Comparison of ENCODE assay signal across 8 cellular contexts in genomic region chr11:14519692-14520085, GRCh38. TPM values are rescaled to one million over a fixed set of nuclear protein-coding genes. Genes with fewer than 3 reads are reported as not detected.
DNase-seq lines count a peak whose midpoint lies in the region; ATAC-seq and TF ChIP-seq lines count a peak whose summit lies in the region.

No MANE protein-coding gene starts in this region.

- H3K27ac ChIP-seq in CD4-positive, CD25-positive, alpha-beta regulatory T cell (ENCODE audit: insufficient read depth, low read length, poor library complexity, severe bottlenecking) = peak overlapping the region; percentile 91
- H3K27ac ChIP-seq in left ventricle myocardium inferior (replicated peaks) = peak overlapping the region; percentile 92

- H3K4me3 Mint-ChIP-seq in CD4-positive, CD25-positive, alpha-beta regulatory T cell = peak overlapping the region; percentile 98 to 99 (median 98)
- peak overlapping the region; percentile 92 for H3K4me3 Mint-ChIP-seq in activated CD4-positive, alpha-beta memory T cell treated with anti-CD3 and anti-CD28 coated beads, Interleukin-2, amount 10 ng/mL, durations not matched to agents 7 days and 5 days

- peaks cover 31% of the 10 kb centered on the region for H3K36me3 ChIP-seq in CD4-positive, CD25-positive, alpha-beta regulatory T cell (ENCODE audit: control insufficient read depth, insufficient read depth, low read length)
- peaks cover 35% of the 10 kb centered on the region for H3K36me3 ChIP-seq in left ventricle myocardium inferior
- peaks cover 27% of the 10 kb centered on the region for H3K36me3 ChIP-seq in skeletal muscle satellite cell (ENCODE audit: insufficient read depth, low read length)

- peak overlapping the region; percentile 83 for H3K4me2 ChIP-seq in skeletal muscle satellite cell (ENCODE audit: low read length)

- peak overlapping the region; percentile 95 to 99 (median 97) for H3K27ac Mint-ChIP-seq in CD4-positive, CD25-positive, alpha-beta regulatory T cell
- H3K27ac Mint-ChIP-seq in activated CD4-positive, alpha-beta memory T cell treated with anti-CD3 and anti-CD28 coated beads, Interleukin-2, amount 10 ng/mL, durations not matched to agents 7 days and 5 days = peak overlapping the region; percentile 94

- H3K4me3 ChIP-seq in CD4-positive, CD25-positive, alpha-beta regulatory T cell (ENCODE audit: low read depth, low read length) = peak overlapping the region; percentile 93
- H3K4me3 ChIP-seq in left ventricle myocardium inferior = peak overlapping the region; percentile 88
- H3K4me3 ChIP-seq in skeletal muscle satellite cell (ENCODE audit: low read length) = peak overlapping the region; percentile 88

- peaks cover 18% of the 10 kb centered on the region for H3K4me1 ChIP-seq in CD4-positive, CD25-positive, alpha-beta regulatory T cell (ENCODE audit: control insufficient read depth, insufficient read depth, low read length, poor library complexity, severe bottlenecking)
- H3K4me1 ChIP-seq in left ventricle myocardium inferior (peaks cover 38% of the 10 kb centered on the region), skeletal muscle satellite cell (ENCODE audit: control insufficient read depth, insufficient read depth, low read length) (peaks cover 9% of the 10 kb centered on the region)

- H3K27me3 ChIP-seq in CD4-positive, CD25-positive, alpha-beta regulatory T cell (ENCODE audit: control insufficient read depth, insufficient read depth, low read length) = no peaks in the 10 kb centered on the region
- H3K27me3 ChIP-seq in left ventricle myocardium inferior (ENCODE audit: low read depth) (no peaks in the 10 kb centered on the region), skeletal muscle satellite cell (ENCODE audit: control insufficient read depth, insufficient read depth, low read length) (no peaks in the 10 kb centered on the region)

- H3K9me3 Mint-ChIP-seq in CD4-positive, CD25-positive, alpha-beta regulatory T cell = no peaks in the 10 kb centered on the region
- no peaks in the 10 kb centered on the region for H3K9me3 Mint-ChIP-seq in activated CD4-positive, alpha-beta memory T cell treated with anti-CD3 and anti-CD28 coated beads, Interleukin-2, amount 10 ng/mL, durations not matched to agents 7 days and 5 days

- POLR2A ChIA-PET in activated CD4-positive, alpha-beta memory T cell treated with anti-CD3 and anti-CD28 coated beads, Interleukin-2, amount 10 ng/mL, durations not matched to agents 7 days and 5 days (lab: Charles Lee) = interaction anchor here (0.7 to 2.6 kb wide), 32 partner anchors 12 to 387 kb away, joined by 3 to 78 read pairs (median 5); partner anchors contain the start of genes COPB1, CYP2R1 and PDE3B

- intact Hi-C loops in left ventricle myocardium inferior (cut with micrococcal nuclease) = no loop called here

- ATAC-seq in CD4-positive, CD25-positive, alpha-beta regulatory T cell (ENCODE audit: low read depth in 2 of 2) = peak; percentile 23 to 31
- ATAC-seq in GM19397 (IDR thresholded peaks at IDR 0.05; ENCODE audit: unreplicated experiment) = peak; percentile 30

- no peaks in the 10 kb centered on the region for H3K27me3 Mint-ChIP-seq in CD4-positive, CD25-positive, alpha-beta regulatory T cell
- H3K27me3 Mint-ChIP-seq in activated CD4-positive, alpha-beta memory T cell treated with anti-CD3 and anti-CD28 coated beads, Interleukin-2, amount 10 ng/mL, durations not matched to agents 7 days and 5 days = no peaks in the 10 kb centered on the region

- peak in 1 of 3 donors; percentile 53 for DNase-seq in CD4-positive, CD25-positive, alpha-beta regulatory T cell
- peak; percentile 19 for DNase-seq in HPDE6-E6E7 (ENCODE audit: extremely low spot score)
- DNase-seq in activated CD4-positive, alpha-beta memory T cell treated with anti-CD3 and anti-CD28 coated beads, Interleukin-2, amount 10 ng/mL, durations not matched to agents 7 days and 5 days = peak; percentile 46
- no peak for DNase-seq in left ventricle myocardium inferior
- DNase-seq in GM19240 (ENCODE audit: insufficient read length, low spot score) = no peak
- DNase-seq in kidney tubule cell (ENCODE audit: low spot score) = no peak

- TF ChIP-seq CTCF in left ventricle myocardium inferior (IDR thresholded peaks at IDR 0.05; ENCODE audit: borderline replicate concordance) = no peak

- peaks cover 26 to 40% (median 31%) of the 10 kb centered on the region in 4 donors for H3K4me1 Mint-ChIP-seq in CD4-positive, CD25-positive, alpha-beta regulatory T cell
- peaks cover 26% of the 10 kb centered on the region for H3K4me1 Mint-ChIP-seq in activated CD4-positive, alpha-beta memory T cell treated with anti-CD3 and anti-CD28 coated beads, Interleukin-2, amount 10 ng/mL, durations not matched to agents 7 days and 5 days

- H3K36me3 Mint-ChIP-seq in CD4-positive, CD25-positive, alpha-beta regulatory T cell = peaks cover 19% of the 10 kb centered on the region
- peaks cover 43% of the 10 kb centered on the region for H3K36me3 Mint-ChIP-seq in activated CD4-positive, alpha-beta memory T cell treated with anti-CD3 and anti-CD28 coated beads, Interleukin-2, amount 10 ng/mL, durations not matched to agents 7 days and 5 days (ENCODE audit: low read depth)

- CTCF ChIA-PET in activated CD4-positive, alpha-beta memory T cell treated with anti-CD3 and anti-CD28 coated beads, Interleukin-2, amount 10 ng/mL, durations not matched to agents 7 days and 5 days (lab: Charles Lee) = interaction anchor here (0.8 to 2.6 kb wide), 11 partner anchors 10 to 486 kb away, joined by 3 to 25 read pairs (median 6); partner anchors contain the start of genes COPB1, CYP2R1 and PDE3B

- peak overlapping the region; percentile 98 for H3K9ac ChIP-seq in skeletal muscle satellite cell (ENCODE audit: low read depth, low read length)

- no peaks in the 10 kb centered on the region for H3K9me3 ChIP-seq in CD4-positive, CD25-positive, alpha-beta regulatory T cell (ENCODE audit: control insufficient read depth in 2 of 2, low read length in 2 of 2)
- H3K9me3 ChIP-seq in left ventricle myocardium inferior (replicated peaks) (no peaks in the 10 kb centered on the region), skeletal muscle satellite cell (replicated peaks; ENCODE audit: low read length) (no peaks in the 10 kb centered on the region)

RNA-seq across cellular contexts. Expression of gene PSMA1, which starts 0.5 kb away (rescaled TPM):
- total RNA-seq in CD4-positive, CD25-positive, alpha-beta regulatory T cell = 190 TPM
- 100 to 1,000 TPM; 163 to 224 (median 195) TPM for polyA plus RNA-seq in CD4-positive, CD25-positive, alpha-beta regulatory T cell
- 100 to 1,000 TPM; 232 to 238 TPM for total RNA-seq in activated CD4-positive, alpha-beta memory T cell treated with anti-CD3 and anti-CD28 coated beads, Interleukin-2, amount 10 ng/mL, durations not matched to agents 7 days and 5 days
- total RNA-seq in left ventricle myocardium inferior = 128 TPM
- 156 and 172 TPM in 2 replicates for total RNA-seq in skeletal muscle satellite cell (2012; rRNA removed)

RNA-seq across cellular contexts. Expression of gene COPB1, which starts 20.1 kb away (rescaled TPM):
- total RNA-seq in CD4-positive, CD25-positive, alpha-beta regulatory T cell = 66.1 TPM
- polyA plus RNA-seq in CD4-positive, CD25-positive, alpha-beta regulatory T cell = 10 to 100 TPM; 70.3 to 94.9 (median 80.4) TPM
- total RNA-seq in activated CD4-positive, alpha-beta memory T cell treated with anti-CD3 and anti-CD28 coated beads, Interleukin-2, amount 10 ng/mL, durations not matched to agents 7 days and 5 days = 10 to 100 TPM; 98.0 to 100.0 TPM
- 45.8 TPM for total RNA-seq in left ventricle myocardium inferior
- total RNA-seq in skeletal muscle satellite cell (2012; rRNA removed) = 216 and 241 TPM in 2 replicates

Comparison
In these comparisons a context has a peak if more than half of its experiments do, and no peak if none do; other contexts are left out.
1. DNase-seq: peak in HPDE6-E6E7 (single experiment) and activated CD4-positive, alpha-beta memory T cell treated with anti-CD3 and anti-CD28 coated beads, Interleukin-2, amount 10 ng/mL, durations not matched to agents 7 days and 5 days (single experiment); none in left ventricle myocardium inferior (single experiment), GM19240 (single experiment) and kidney tubule cell (single experiment).
2. Peak in every context shown above with its lines, with median percentiles within 50 percentile points of each other: H3K4me3 ChIP-seq.